8 cellular contexts compared by ENCODE assay signal in the genomic region with DNA sequence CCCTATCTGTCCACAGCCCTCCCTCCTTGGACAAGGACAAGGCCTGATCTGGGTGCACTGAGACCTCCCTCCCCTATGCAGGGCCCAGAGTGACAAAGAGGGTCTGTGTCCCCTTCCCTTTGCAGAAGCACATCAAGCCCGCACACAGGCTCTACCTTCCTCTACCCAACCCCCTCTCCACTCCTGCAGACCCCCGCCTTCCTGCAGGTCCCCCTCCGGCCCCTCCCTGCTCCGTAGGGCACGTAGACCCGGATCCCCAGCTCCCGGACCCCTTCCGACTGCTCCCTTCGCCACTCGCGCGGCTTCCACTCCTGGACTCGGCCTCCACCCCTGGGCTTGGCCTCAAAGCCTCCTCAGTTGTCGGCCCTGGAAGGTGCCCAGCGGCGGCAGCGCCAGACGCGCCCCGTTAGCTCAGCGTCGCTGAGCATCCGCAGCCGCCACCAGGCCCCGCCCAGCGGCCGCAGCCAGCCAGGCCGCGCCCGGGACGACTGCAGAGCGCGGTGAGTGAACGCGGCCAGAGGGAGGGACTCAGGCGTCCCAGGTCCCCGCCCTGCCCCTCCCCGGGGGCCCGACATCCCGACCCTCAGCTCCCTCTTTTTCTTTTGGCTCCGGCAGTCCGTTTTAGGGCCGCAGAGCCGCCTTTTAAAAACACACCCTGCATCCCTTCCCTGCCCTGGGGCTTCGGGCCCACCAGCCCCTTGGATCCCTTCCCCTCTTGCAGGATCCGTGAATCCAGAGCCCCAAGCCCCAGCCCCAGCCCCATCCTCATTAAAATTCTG. TPM values are rescaled to one million over a fixed set of nuclear protein-coding genes. Genes with fewer than 3 reads are reported as not detected.
DNase-seq lines count a peak whose midpoint lies in the region; ATAC-seq lines count a peak whose summit lies in the region.

No MANE protein-coding gene starts in this region.

- H3K27me3 Mint-ChIP-seq in dendritic cell treated with granulocyte-macrophage colony-stimulating factor and Interleukin-4, amounts not matched to agents 40 ng/mL and 50 ng/mL, for 4 days = peaks cover 22% of the 10 kb centered on the region

- intact Hi-C loops in dendritic cell treated with granulocyte-macrophage colony-stimulating factor and Interleukin-4, amounts not matched to agents 40 ng/mL and 50 ng/mL, for 4 days (cut with micrococcal nuclease) = loop anchor here (2.0 kb wide), 1 partner anchor 13 kb away; no protein-coding TSS in a partner anchor
- intact Hi-C loops in left colon (cut with DNase I, micrococcal nuclease) = no loop called here

- DNase-seq in C1 segment of cervical spinal cord (lab: John Stamatoyannopoulos, UW) (peak in 13 of 14 donors; percentile 11 to 89 (median 58)), HUDEP-2 (lab: John Stamatoyannopoulos, UW; ENCODE audit: unreplicated experiment in 76 of 76) (peak in 58 of 76 experiments; percentile 9 to 76 (median 42)), left colon (peak; percentile 79 to 81), NCI-H1092 (lab: John Stamatoyannopoulos, UW) (no peak), NCI-H2107 (lab: John Stamatoyannopoulos, UW) (no peak)
- DNase-seq in activated CD4-positive, alpha-beta T cell treated with anti-CD3 and anti-CD28 coated beads for 1 hour = peak; percentile 39
- peak; percentile 72 for DNase-seq in stimulated activated CD4-positive, alpha-beta T cell treated with anti-CD3 and anti-CD28 coated beads, Interleukin-15, amount 100 ng/mL, for 24 hours

- no peaks in the 10 kb centered on the region for H3K9me3 Mint-ChIP-seq in dendritic cell treated with granulocyte-macrophage colony-stimulating factor and Interleukin-4, amounts not matched to agents 40 ng/mL and 50 ng/mL, for 4 days

- H3K36me3 Mint-ChIP-seq in dendritic cell treated with granulocyte-macrophage colony-stimulating factor and Interleukin-4, amounts not matched to agents 40 ng/mL and 50 ng/mL, for 4 days (ENCODE audit: low read depth) = peaks cover 20% of the 10 kb centered on the region

- peak; percentile 40 for ATAC-seq in left colon

- H3K4me1 Mint-ChIP-seq in dendritic cell treated with granulocyte-macrophage colony-stimulating factor and Interleukin-4, amounts not matched to agents 40 ng/mL and 50 ng/mL, for 4 days (ENCODE audit: low read depth) = peaks cover 48% of the 10 kb centered on the region

- H3K27ac Mint-ChIP-seq in dendritic cell treated with granulocyte-macrophage colony-stimulating factor and Interleukin-4, amounts not matched to agents 40 ng/mL and 50 ng/mL, for 4 days = peak overlapping the region; percentile 95

- H3K4me3 Mint-ChIP-seq in dendritic cell treated with granulocyte-macrophage colony-stimulating factor and Interleukin-4, amounts not matched to agents 40 ng/mL and 50 ng/mL, for 4 days = peak overlapping the region; percentile 93

RNA-seq across cellular contexts. Expression of gene MYADM, which starts 1.6 kb away (rescaled TPM):
- total RNA-seq in left colon = 10 to 100 TPM; 55.6 to 78.4 TPM

RNA-seq across cellular contexts. Expression of gene PRKCG, which starts 15.9 kb away (rescaled TPM):
- under 1 TPM in 1 of 2 donors, not detected in 1; 0.22 TPM for total RNA-seq in left colon

RNA-seq across cellular contexts. Expression of gene NLRP12, which starts 42.0 kb away (rescaled TPM):
- total RNA-seq in left colon = under 1 TPM; 0.09 to 0.22 TPM

RNA-seq across cellular contexts. Expression of gene CACNG7, which starts 43.0 kb away (rescaled TPM):
- total RNA-seq in left colon = not detected

Comparison
In these comparisons a context has a peak if more than half of its experiments do, and no peak if none do; other contexts are left out.
1. DNase-seq: peak in C1 segment of cervical spinal cord (13 of 14), HUDEP-2 (58 of 76), activated CD4-positive, alpha-beta T cell treated with anti-CD3 and anti-CD28 coated beads for 1 hour (single experiment), left colon (2 of 2) and stimulated activated CD4-positive, alpha-beta T cell treated with anti-CD3 and anti-CD28 coated beads, Interleukin-15, amount 100 ng/mL, for 24 hours (single experiment); none in NCI-H1092 (single experiment) and NCI-H2107 (single experiment).